ENCODE assay signal across 8 cellular contexts in the genomic region with DNA sequence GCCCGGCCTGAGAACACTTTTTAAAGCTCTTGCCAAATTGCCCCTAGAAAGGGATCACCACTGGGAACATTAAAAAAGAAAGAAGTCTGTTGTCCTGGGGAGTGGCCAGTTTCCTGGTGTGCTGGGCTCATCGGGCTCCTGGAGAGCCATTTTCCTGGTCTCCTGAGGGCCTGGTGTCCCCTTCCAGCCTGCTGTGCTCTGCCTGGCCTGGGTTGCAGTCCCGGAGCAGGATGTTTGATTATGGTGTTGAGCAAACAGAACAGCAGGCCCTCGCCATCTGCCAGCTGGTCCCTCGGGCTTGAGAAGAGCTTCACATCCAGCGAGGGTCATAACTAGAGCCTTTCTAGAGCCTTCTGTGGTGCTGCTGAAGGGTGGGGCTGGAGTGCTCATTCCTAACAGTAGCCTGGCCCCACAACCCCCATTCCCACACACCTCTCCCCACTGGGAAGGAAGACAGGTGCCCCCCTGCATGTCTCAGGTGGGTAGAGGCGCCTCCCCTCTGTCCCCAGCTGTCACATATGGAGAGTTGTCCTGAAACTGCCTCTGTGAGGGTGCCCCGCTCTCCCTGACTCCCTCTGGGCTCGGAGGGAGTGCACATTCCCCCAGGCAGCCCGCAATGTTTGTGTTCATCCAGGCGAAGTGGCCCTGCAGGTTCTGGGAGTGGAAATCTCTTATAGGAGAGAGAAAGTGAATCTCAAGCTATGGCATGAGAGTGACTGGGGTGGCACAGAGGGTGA.
DNase-seq lines count a peak whose midpoint lies in the region; ATAC-seq and TF ChIP-seq lines count a peak whose summit lies in the region.

No MANE protein-coding gene starts in this region.

- TF ChIP-seq CTCF in GM10248 (IDR thresholded peaks at IDR 0.05; ENCODE audit: control extremely low read depth, extremely low read depth, low read depth, missing control alignments) (no peak), brain microvascular endothelial cell (IDR thresholded peaks at IDR 0.05; ENCODE audit: low read depth, low read length, missing control alignments) (no peak)

- H3K4me3 ChIP-seq in brain microvascular endothelial cell (ENCODE audit: low read depth, low read length): no peak overlapping the region

- H3K4me1 Mint-ChIP-seq in activated naive CD4-positive, alpha-beta T cell treated with anti-CD3 and anti-CD28 coated beads, Interleukin-2, amount 10 ng/mL, durations not matched to agents 7 days and 5 days: peaks cover 34% of the 10 kb centered on the region

- peaks cover 3% of the 10 kb centered on the region for H3K36me3 Mint-ChIP-seq in activated naive CD4-positive, alpha-beta T cell treated with anti-CD3 and anti-CD28 coated beads, Interleukin-2, amount 10 ng/mL, durations not matched to agents 7 days and 5 days
- no peaks in the 10 kb centered on the region for H3K36me3 Mint-ChIP-seq in activated naive CD4-positive, alpha-beta T cell treated with anti-CD3 and anti-CD28 coated beads, Interleukin-2, amount 50 U/mL, for 72 hours

- no peak overlapping the region for H3K27ac ChIP-seq in brain microvascular endothelial cell

- in situ Hi-C loops in brain microvascular endothelial cell (cut with HindIII; ENCODE audit: low pct_ligation_motif_present, low sequenced_read_pairs): no loop called here

- CTCF ChIA-PET in activated naive CD4-positive, alpha-beta T cell treated with anti-CD3 and anti-CD28 coated beads, Interleukin-2, amount 10 ng/mL, durations not matched to agents 7 days and 5 days (lab: Charles Lee): interaction anchor here (2.1 kb wide), 1 partner anchor 9 kb away, joined by 8 read pairs; no protein-coding TSS in a partner anchor
- CTCF ChIA-PET in GM10248 (lab: Yijun Ruan, JAX): interaction anchor here (1.3 to 2.9 kb wide), 3 partner anchors 11 to 156 kb away, joined by 3 to 19 read pairs (median 7); no protein-coding TSS in a partner anchor

- no peak for DNase-seq in activated naive CD4-positive, alpha-beta T cell treated with anti-CD3 and anti-CD28 coated beads, Interleukin-2, amount 10 ng/mL, durations not matched to agents 7 days and 5 days
- no peak for DNase-seq in activated naive CD4-positive, alpha-beta T cell treated with anti-CD3 and anti-CD28 coated beads, Interleukin-2, amount 50 U/mL, for 72 hours (ENCODE audit: low spot score in 2 of 2)
- DNase-seq in NCI-H748 (lab: John Stamatoyannopoulos, UW; ENCODE audit: unreplicated experiment) (peak; percentile 99), kidney glomerular epithelial cell (lab: John Stamatoyannopoulos, UW) (peak; percentile 12), ureter (ENCODE audit: low spot score) (peak; percentile 65), GM10248 (ENCODE audit: extremely low spot score) (no peak), Kasumi-1 (lab: John Stamatoyannopoulos, UW) (no peak), brain microvascular endothelial cell (no peak)

- H3K4me3 Mint-ChIP-seq in activated naive CD4-positive, alpha-beta T cell treated with anti-CD3 and anti-CD28 coated beads, Interleukin-2, amount 10 ng/mL, durations not matched to agents 7 days and 5 days: no peak overlapping the region

- no peaks in the 10 kb centered on the region for H3K27me3 Mint-ChIP-seq in activated naive CD4-positive, alpha-beta T cell treated with anti-CD3 and anti-CD28 coated beads, Interleukin-2, amount 10 ng/mL, durations not matched to agents 7 days and 5 days

- H3K27ac Mint-ChIP-seq in activated naive CD4-positive, alpha-beta T cell treated with anti-CD3 and anti-CD28 coated beads, Interleukin-2, amount 10 ng/mL, durations not matched to agents 7 days and 5 days: peak overlapping the region; percentile 52
- no peak overlapping the region for H3K27ac Mint-ChIP-seq in activated naive CD4-positive, alpha-beta T cell treated with anti-CD3 and anti-CD28 coated beads, Interleukin-2, amount 50 U/mL, for 72 hours

- H3K36me3 ChIP-seq in brain microvascular endothelial cell (replicated peaks): peaks cover 2% of the 10 kb centered on the region

- H3K9me3 Mint-ChIP-seq in activated naive CD4-positive, alpha-beta T cell treated with anti-CD3 and anti-CD28 coated beads, Interleukin-2, amount 10 ng/mL, durations not matched to agents 7 days and 5 days: no peaks in the 10 kb centered on the region
- H3K9me3 Mint-ChIP-seq in activated naive CD4-positive, alpha-beta T cell treated with anti-CD3 and anti-CD28 coated beads, Interleukin-2, amount 50 U/mL, for 72 hours: no peaks in the 10 kb centered on the region

- no peaks in the 10 kb centered on the region for H3K27me3 ChIP-seq in brain microvascular endothelial cell (replicated peaks)

- ATAC-seq in activated naive CD4-positive, alpha-beta T cell treated with anti-CD3 and anti-CD28 coated beads, Interleukin-2, amount 50 U/mL, for 72 hours: no peak

- POLR2A ChIA-PET in GM10248 (lab: Yijun Ruan, JAX): interaction anchor here (0.6 kb wide), 1 partner anchor 41 kb away, joined by 9 read pairs; no protein-coding TSS in a partner anchor

Comparison
In these comparisons a context has a peak if more than half of its experiments do, and no peak if none do; other contexts are left out.
1. DNase-seq: peak in NCI-H748 (single experiment), kidney glomerular epithelial cell (single experiment) and ureter (single experiment); none in activated naive CD4-positive, alpha-beta T cell treated with anti-CD3 and anti-CD28 coated beads, Interleukin-2, amount 10 ng/mL, durations not matched to agents 7 days and 5 days (single experiment), activated naive CD4-positive, alpha-beta T cell treated with anti-CD3 and anti-CD28 coated beads, Interleukin-2, amount 50 U/mL, for 72 hours (0 of 2), GM10248 (single experiment), Kasumi-1 (0 of 2) and brain microvascular endothelial cell (single experiment).